8 cellular contexts compared by ENCODE assay signal in genomic region chr6:26249959-26250805, GRCh38.
A peak's percentile ranks its signal among the peaks of the same experiment; 100 is the strongest.
DNase-seq lines count a peak whose midpoint lies in the region; ATAC-seq and TF ChIP-seq lines count a peak whose summit lies in the region.

No MANE protein-coding gene starts in this region.

- no peak for TF ChIP-seq RAD21 in IMR-90 (IDR thresholded peaks at IDR 0.05; ENCODE audit: low read length)

- H3K4me3 Mint-ChIP-seq in CD8-positive, alpha-beta memory T cell = peak overlapping the region; percentile 95 to 99 (median 97)
- peak overlapping the region; percentile 81 for H3K4me3 Mint-ChIP-seq in osteocyte (ENCODE audit: unreplicated experiment)

- in situ Hi-C loops in IMR-90 (cut with MboI; ENCODE audit: low sequenced_read_pairs) = no loop called here

- no peak overlapping the region for H2AK5ac ChIP-seq in IMR-90 (ENCODE audit: low read depth, low read length)

- no peaks in the 10 kb centered on the region for H3K9me3 ChIP-seq in CD8-positive, alpha-beta memory T cell (ENCODE audit: low read length)
- H3K9me3 ChIP-seq in IMR-90 (ENCODE audit: control insufficient read depth, insufficient read depth, low read length) = no peaks in the 10 kb centered on the region

- peak overlapping the region; percentile 83 for H2BK120ac ChIP-seq in IMR-90 (ENCODE audit: low read depth, low read length)

- H3K36me3 ChIP-seq in CD8-positive, alpha-beta memory T cell (ENCODE audit: insufficient read depth, low read length) = no peaks in the 10 kb centered on the region
- H3K36me3 ChIP-seq in IMR-90 (ENCODE audit: control insufficient read depth, insufficient read depth, low read length) = no peaks in the 10 kb centered on the region

- TSS peak; percentile 99 for BruUV-seq in IMR-90 (replicated peaks; lab: Mats Ljungman, UMichigan)

- H3K79me1 ChIP-seq in IMR-90 (ENCODE audit: low read depth in 1 of 2, low read length in 2 of 2) = no peaks in the 10 kb centered on the region; a peak in 1 of 4 replicates

- peak overlapping the region; percentile 51 for H2AK9ac ChIP-seq in IMR-90 (replicated peaks; ENCODE audit: low read depth, low read length, poor library complexity)

- peak overlapping the region; percentile 27 for H3K18ac ChIP-seq in IMR-90 (ENCODE audit: low read depth, low read length)

- H3K9ac ChIP-seq in IMR-90 (ENCODE audit: low read depth, low read length) = peak overlapping the region; percentile 74

- H2BK5ac ChIP-seq in IMR-90 (ENCODE audit: low read depth, low read length, poor library complexity, severe bottlenecking) = peak overlapping the region; percentile 67

- H3K56ac ChIP-seq in IMR-90 (ENCODE audit: extremely low read depth, insufficient read depth, low read length) = peak overlapping the region; percentile 88

- H4K20me1 ChIP-seq in IMR-90 (ENCODE audit: insufficient read depth, low read length) = peaks cover 4% of the 10 kb centered on the region; the same call in 1 of the 2 replicates

- peak overlapping the region; percentile 56 to 96 (median 93) for H3K27ac Mint-ChIP-seq in CD8-positive, alpha-beta memory T cell
- H3K27ac Mint-ChIP-seq in osteocyte (ENCODE audit: unreplicated experiment) = peak overlapping the region; percentile 97

- peak; percentile 89 for TF ChIP-seq POLR2A in IMR-90 (IDR thresholded peaks at IDR 0.05; ENCODE audit: low read depth, low read length)

- peak overlapping the region; percentile 91 for H2AFZ ChIP-seq in IMR-90 (replicated peaks; ENCODE audit: low read length, poor library complexity)

- peaks cover 1% of the 10 kb centered on the region; the same call in 1 of the 2 replicates for H3K9me1 ChIP-seq in IMR-90 (ENCODE audit: insufficient read depth, low read length)

- H3K23ac ChIP-seq in IMR-90 (ENCODE audit: low read depth, low read length) = peak overlapping the region; percentile 97

- POLR2A ChIA-PET in CD8-positive, alpha-beta memory T cell (lab: Charles Lee) = interaction anchor here (0.6 to 3.7 kb wide), 27 partner anchors 8 to 1643 kb away, joined by 3 to 104 read pairs (median 5); partner anchors contain the start of gene HMGN4
- POLR2A ChIA-PET in IMR-90 (lab: Charles Lee; ENCODE audit: unreplicated experiment) = interaction anchor here (0.6 to 2.0 kb wide), 7 partner anchors 9 to 73 kb away, joined by 3 to 6 read pairs (median 3); a partner anchor contains a TSS

- H4K8ac ChIP-seq in IMR-90 (ENCODE audit: low read depth in 2 of 2, low read length in 2 of 2) = peak overlapping the region; percentile 31 to 90

- H2BK15ac ChIP-seq in IMR-90 (ENCODE audit: low read depth, low read length) = peak overlapping the region; percentile 15; the same call in 1 of the 3 replicates

- H2BK20ac ChIP-seq in IMR-90 (ENCODE audit: low read depth, low read length) = no peak overlapping the region

- peaks cover 36 to 58% (median 48%) of the 10 kb centered on the region in 3 donors for H3K4me1 Mint-ChIP-seq in CD8-positive, alpha-beta memory T cell
- peaks cover 37% of the 10 kb centered on the region for H3K4me1 Mint-ChIP-seq in osteocyte (ENCODE audit: unreplicated experiment)

- no peaks in the 10 kb centered on the region for H3K9me3 Mint-ChIP-seq in CD8-positive, alpha-beta memory T cell
- no peaks in the 10 kb centered on the region for H3K9me3 Mint-ChIP-seq in osteocyte (ENCODE audit: unreplicated experiment)

- dilution Hi-C loops in IMR-90 (cut with HindIII; ENCODE audit: low sequenced_read_pairs, unreplicated experiment) = no loop called here

- H4K91ac ChIP-seq in IMR-90 (ENCODE audit: insufficient read depth, low read depth, low read length) = peak overlapping the region; percentile 59

- H3K4me1 ChIP-seq in CD8-positive, alpha-beta memory T cell (ENCODE audit: insufficient read depth, low read length) = peaks cover 10% of the 10 kb centered on the region
- no peaks in the 10 kb centered on the region for H3K4me1 ChIP-seq in IMR-90 (ENCODE audit: control insufficient read depth, insufficient read depth, low read length)

- H3K4me2 ChIP-seq in IMR-90 (ENCODE audit: low read depth, low read length) = peak overlapping the region; percentile 95

- CTCF ChIA-PET in CD8-positive, alpha-beta memory T cell (lab: Charles Lee) = interaction anchor here (1.0 to 3.9 kb wide), 23 partner anchors 9 to 1643 kb away, joined by 3 to 62 read pairs (median 7); a partner anchor contains a TSS
- CTCF ChIA-PET in IMR-90 (lab: Yijun Ruan, JAX) = interaction anchor here (0.7 to 1.4 kb wide), 2 partner anchors 13 to 20 kb away, joined by 3 to 9 read pairs; a partner anchor contains a TSS

- peaks cover 0 to 18% (median 3%) of the 10 kb centered on the region in 3 donors for H3K36me3 Mint-ChIP-seq in CD8-positive, alpha-beta memory T cell
- no peaks in the 10 kb centered on the region for H3K36me3 Mint-ChIP-seq in osteocyte (ENCODE audit: unreplicated experiment)

- peak; percentile 38 for TF ChIP-seq CTCF in IMR-90 (conservative IDR thresholded peaks at IDR 0.05; ENCODE audit: low read depth, low read length)
- peak; percentile 31 for TF ChIP-seq CTCF in osteocyte (IDR thresholded peaks at IDR 0.05)

- no peaks in the 10 kb centered on the region for H3K27me3 Mint-ChIP-seq in CD8-positive, alpha-beta memory T cell
- no peaks in the 10 kb centered on the region for H3K27me3 Mint-ChIP-seq in osteocyte (ENCODE audit: unreplicated experiment)

- peak overlapping the region; percentile 11 for H4K5ac ChIP-seq in IMR-90 (ENCODE audit: low read depth, low read length)

- peak overlapping the region; percentile 73 for H3K4ac ChIP-seq in IMR-90 (ENCODE audit: low read depth, low read length)

- intact Hi-C loops in IMR-90 (cut with micrococcal nuclease) = loop anchor here (1.0 to 2.0 kb wide), 2 partner anchors 10 to 45 kb away; a partner anchor contains a TSS

- DNase-seq in CD8-positive, alpha-beta memory T cell = peak; percentile 58 to 89 (median 77)
- DNase-seq in IMR-90 = peak; percentile 73
- DNase-seq in RPMI8226 = peak; percentile 94
- DNase-seq in activated effector memory CD4-positive, alpha-beta T cell treated with Interleukin-2 at 50 U/mL for 16 hours = peak; percentile 69
- peak; percentile 93 for DNase-seq in foreskin melanocyte
- no peak for DNase-seq in osteocyte (ENCODE audit: extremely low spot score, unreplicated experiment)

- peak overlapping the region; percentile 94 for H3K4me3 ChIP-seq in CD8-positive, alpha-beta memory T cell (ENCODE audit: low read length)
- peak overlapping the region; percentile 66 for H3K4me3 ChIP-seq in IMR-90 (ENCODE audit: insufficient read depth, low read depth, low read length)

- peak; percentile 45 for ATAC-seq in GM21360 (IDR thresholded peaks at IDR 0.05; ENCODE audit: unreplicated experiment)
- peak; percentile 61 for ATAC-seq in IMR-90 (ENCODE audit: low read depth)
- no peak for ATAC-seq in HG03457 (IDR thresholded peaks at IDR 0.05; ENCODE audit: unreplicated experiment)

- 0% methylated on average over 17 of the region's 45 CpGs; no CpG with 5 or more reads in 1 of the 2 experiments for WGBS in IMR-90 (ENCODE audit: extremely low coverage in 2 of 2, insufficient read length in 1 of 2), 2 experiments

- H3K14ac ChIP-seq in IMR-90 (replicated peaks; ENCODE audit: low read depth, low read length) = peak overlapping the region; percentile 89

- no peaks in the 10 kb centered on the region for H3K27me3 ChIP-seq in CD8-positive, alpha-beta memory T cell (ENCODE audit: insufficient read depth, low read length, poor library complexity, severe bottlenecking)
- no peaks in the 10 kb centered on the region for H3K27me3 ChIP-seq in IMR-90 (ENCODE audit: control insufficient read depth, insufficient read depth, low read length)

- H3K27ac ChIP-seq in CD8-positive, alpha-beta memory T cell (ENCODE audit: low read depth, low read length) = peak overlapping the region; percentile 74
- peak overlapping the region; percentile 50 for H3K27ac ChIP-seq in IMR-90 (ENCODE audit: insufficient read depth, low read length)

TF ChIP-seq in IMR-90, 13 proteins besides CTCF, POLR2A, EP300 and RAD21:
- no peak for TF ChIP-seq ELK1 (IDR thresholded peaks at IDR 0.05; ENCODE audit: borderline replicate concordance, low read depth, low read length)
- 0 out of 2 replicates have a peak, but pooled peaks have one; percentile 17 for TF ChIP-seq MXI1 (IDR thresholded peaks at IDR 0.05; ENCODE audit: borderline replicate concordance, low read depth, low read length)
- TF ChIP-seq SMC3 (IDR thresholded peaks at IDR 0.05; ENCODE audit: low read depth, low read length) = no peak
